ENCODE assay signal across 11 cellular contexts in the genomic region with DNA sequence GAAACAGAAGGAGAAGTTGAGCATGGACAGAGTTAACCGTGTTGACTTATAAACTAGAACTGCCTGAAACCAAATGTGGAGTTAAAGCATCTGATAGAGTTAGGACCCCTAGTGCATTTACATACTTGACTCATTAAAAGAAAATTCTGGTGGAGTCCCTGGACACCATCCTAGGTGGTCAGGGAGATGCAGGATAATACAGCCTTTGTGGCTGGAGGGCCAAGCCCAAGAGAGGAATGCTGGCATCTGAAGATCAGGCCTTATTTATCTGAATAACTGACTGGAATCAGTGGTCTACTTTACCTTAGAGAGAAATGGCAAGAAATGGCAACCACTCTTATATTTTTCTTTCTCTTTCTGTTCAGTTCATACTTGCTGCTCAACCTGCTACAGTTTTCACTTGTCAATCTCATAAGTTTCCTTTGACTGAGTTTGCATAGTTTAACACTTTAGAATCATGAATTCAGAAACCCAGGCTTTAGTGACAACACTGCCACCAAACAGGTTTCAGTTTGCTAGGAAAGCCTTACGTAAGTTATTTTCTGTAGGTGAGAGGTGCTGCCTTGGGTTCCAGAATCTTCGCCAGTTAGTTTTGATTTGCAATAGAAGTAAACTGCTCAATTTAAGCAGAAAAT. TPM values are rescaled to one million over a fixed set of nuclear protein-coding genes. Genes with fewer than 3 reads are reported as not detected.
A peak's percentile ranks its signal among the peaks of the same experiment; 100 is the strongest.
DNase-seq lines count a peak whose midpoint lies in the region; ATAC-seq lines count a peak whose summit lies in the region.
"Had no signal": no experiment of that assay in that cellular context is flagged by ENCODE, and none has a peak within 500 bp of the region (broad histone marks: within the 10 kb centered on the region; RNA-seq: fewer than 3 reads in every experiment).

No MANE protein-coding gene starts in this region.

- ATAC-seq in GM21526 (IDR thresholded peaks at IDR 0.05; ENCODE audit: low FRiP score, unreplicated experiment) (peak; percentile 84), HG03378 (IDR thresholded peaks at IDR 0.05; ENCODE audit: unreplicated experiment) (peak; percentile 62)
- ATAC-seq in naive thymus-derived CD8-positive, alpha-beta T cell, result no peak
- ATAC-seq: A549 had no signal

- H3K27ac ChIP-seq in mesendoderm (ENCODE audit: low read depth, low read length), result no peak overlapping the region
- H3K27ac ChIP-seq: A549, stomach had no signal

- H3K27ac Mint-ChIP-seq in activated CD4-positive, alpha-beta T cell treated with anti-CD3 and anti-CD28 coated beads, Interleukin-2, amount 10 ng/mL, durations not matched to agents 24 days and 14 days, result peak overlapping the region; percentile 62
- H3K27ac Mint-ChIP-seq in naive thymus-derived CD8-positive, alpha-beta T cell, result peak overlapping the region in 1 of 10 donors; percentile 46
- H3K27ac Mint-ChIP-seq: dendritic cell treated with granulocyte-macrophage colony-stimulating factor and Interleukin-4, amounts not matched to agents 40 ng/mL and 50 ng/mL, for 4 days had no signal

- no peak overlapping the region for H3K56ac ChIP-seq in mesendoderm (ENCODE audit: low read length)

- peaks cover 18% of the 10 kb centered on the region for H3K4me1 Mint-ChIP-seq in activated CD4-positive, alpha-beta T cell treated with anti-CD3 and anti-CD28 coated beads, Interleukin-2, amount 10 ng/mL, durations not matched to agents 24 days and 14 days
- peaks cover 0 to 2% (median 0%) of the 10 kb centered on the region in 4 donors for H3K4me1 Mint-ChIP-seq in naive thymus-derived CD8-positive, alpha-beta T cell

- H2BK120ac ChIP-seq in mesendoderm (ENCODE audit: low read depth, low read length), result no peak overlapping the region

- H2BK15ac ChIP-seq in mesendoderm (replicated peaks; ENCODE audit: low read depth), result no peak overlapping the region

- intact Hi-C loops in activated CD4-positive, alpha-beta T cell treated with anti-CD3 and anti-CD28 coated beads, Interleukin-2, amount 10 ng/mL, durations not matched to agents 24 days and 14 days (cut with micrococcal nuclease), result no loop called here

- no peaks in the 10 kb centered on the region for H3K79me1 ChIP-seq in mesendoderm (ENCODE audit: low read length)

- no peak overlapping the region for H2BK5ac ChIP-seq in mesendoderm (ENCODE audit: low read length)

- no peaks in the 10 kb centered on the region for H3K4me1 ChIP-seq in mesendoderm (ENCODE audit: control insufficient read depth, low read depth, low read length)
- H3K4me1 ChIP-seq: A549 had no signal

- no peaks in the 10 kb centered on the region for H3K9me3 Mint-ChIP-seq in activated CD4-positive, alpha-beta T cell treated with anti-CD3 and anti-CD28 coated beads, Interleukin-2, amount 10 ng/mL, durations not matched to agents 24 days and 14 days
- H3K9me3 Mint-ChIP-seq in naive thymus-derived CD8-positive, alpha-beta T cell, result no peaks in the 10 kb centered on the region
- H3K9me3 Mint-ChIP-seq: dendritic cell treated with granulocyte-macrophage colony-stimulating factor and Interleukin-4, amounts not matched to agents 40 ng/mL and 50 ng/mL, for 4 days had no signal

- no peaks in the 10 kb centered on the region for H3K79me2 ChIP-seq in mesendoderm (ENCODE audit: control insufficient read depth, insufficient read depth, low read length)

- H3K9ac ChIP-seq in mesendoderm (ENCODE audit: low read length), result no peak overlapping the region

- no peaks in the 10 kb centered on the region for H3K27me3 ChIP-seq in mesendoderm (ENCODE audit: insufficient read depth, low read length, poor library complexity)
- H3K27me3 ChIP-seq: stomach had no signal

- H3K4me3 ChIP-seq in mesendoderm (ENCODE audit: low read length), result no peak overlapping the region
- H3K4me3 ChIP-seq: A549, stomach had no signal

- H3K4me2 ChIP-seq in mesendoderm (ENCODE audit: low read length), result no peak overlapping the region
- H3K4me2 ChIP-seq: A549 had no signal

- H3K18ac ChIP-seq in mesendoderm (ENCODE audit: low read length), result no peak overlapping the region

- no peak overlapping the region for H3K4ac ChIP-seq in mesendoderm (ENCODE audit: low read depth, low read length)

- no peak overlapping the region for H4K5ac ChIP-seq in mesendoderm (ENCODE audit: low read length)

- peak; percentile 58 for DNase-seq in activated CD4-positive, alpha-beta T cell treated with anti-CD3 and anti-CD28 coated beads, Interleukin-2, amount 10 ng/mL, durations not matched to agents 24 days and 14 days
- DNase-seq in activated CD4-positive, alpha-beta T cell treated with anti-CD3 and anti-CD28 coated beads for 48 hours, result no peak
- DNase-seq in mesendoderm, result peak; percentile 8
- no peak for DNase-seq in naive thymus-derived CD8-positive, alpha-beta T cell
- no peak for DNase-seq in NCI-H526 (lab: John Stamatoyannopoulos, UW)
- no peak for DNase-seq in NCI-H2029 treated with DMSO at 0.1 percent for 48 hours (lab: John Stamatoyannopoulos, UW)
- DNase-seq: stomach had no signal

- no peak overlapping the region for H4K8ac ChIP-seq in mesendoderm (ENCODE audit: low read depth, low read length)

- POLR2A ChIA-PET in naive thymus-derived CD8-positive, alpha-beta T cell (lab: Charles Lee), result no interaction called here

- H2AK5ac ChIP-seq in mesendoderm (ENCODE audit: low read length), result no peak overlapping the region

- no peaks in the 10 kb centered on the region for H3K36me3 ChIP-seq in mesendoderm (ENCODE audit: control insufficient read depth, insufficient read depth, low read length)
- H3K36me3 ChIP-seq: stomach had no signal

- no CpG with 5 or more reads among the region's 3 CpGs for WGBS in mesendoderm (ENCODE audit: extremely low coverage, insufficient coverage, low lambda C conversion rate)

- H3K23ac ChIP-seq in mesendoderm (ENCODE audit: low read length), result no peak overlapping the region

- H3K27me3 Mint-ChIP-seq in activated CD4-positive, alpha-beta T cell treated with anti-CD3 and anti-CD28 coated beads, Interleukin-2, amount 10 ng/mL, durations not matched to agents 24 days and 14 days, result no peaks in the 10 kb centered on the region
- H3K27me3 Mint-ChIP-seq in naive thymus-derived CD8-positive, alpha-beta T cell, result no peaks in the 10 kb centered on the region
- H3K27me3 Mint-ChIP-seq: dendritic cell treated with granulocyte-macrophage colony-stimulating factor and Interleukin-4, amounts not matched to agents 40 ng/mL and 50 ng/mL, for 4 days had no signal

- no peak overlapping the region for H3K4me3 Mint-ChIP-seq in activated CD4-positive, alpha-beta T cell treated with anti-CD3 and anti-CD28 coated beads, Interleukin-2, amount 10 ng/mL, durations not matched to agents 24 days and 14 days
- no peak overlapping the region for H3K4me3 Mint-ChIP-seq in naive thymus-derived CD8-positive, alpha-beta T cell
- H3K4me3 Mint-ChIP-seq: dendritic cell treated with granulocyte-macrophage colony-stimulating factor and Interleukin-4, amounts not matched to agents 40 ng/mL and 50 ng/mL, for 4 days had no signal

- H3K36me3 Mint-ChIP-seq in activated CD4-positive, alpha-beta T cell treated with anti-CD3 and anti-CD28 coated beads, Interleukin-2, amount 10 ng/mL, durations not matched to agents 24 days and 14 days (ENCODE audit: low read depth), result no peaks in the 10 kb centered on the region
- H3K36me3 Mint-ChIP-seq in naive thymus-derived CD8-positive, alpha-beta T cell, result no peaks in the 10 kb centered on the region

RNA-seq across cellular contexts. Expression of a gene that starts 10.2 kb away (rescaled TPM):
- 0.12 and 0.14 TPM in 2 replicates for total RNA-seq in activated CD4-positive, alpha-beta T cell treated with anti-CD3 and anti-CD28 coated beads, Interleukin-2, amount 10 ng/mL, durations not matched to agents 24 days and 14 days
- polyA plus RNA-seq in mesendoderm (2013, experiment 1 of 2), result 0.41 TPM
- polyA plus RNA-seq in mesendoderm (2013, experiment 2 of 2), result 0.52 TPM
- total RNA-seq in naive thymus-derived CD8-positive, alpha-beta T cell, result under 1 TPM; 0.27 to 0.31 TPM
- under 1 TPM in 2 of 3 donors, not detected in 1; 0.06 to 0.18 TPM for polyA plus RNA-seq in naive thymus-derived CD8-positive, alpha-beta T cell

Comparison
In these comparisons a context has a peak if more than half of its experiments do, and no peak if none do; other contexts are left out.
1. DNase-seq: peak in activated CD4-positive, alpha-beta T cell treated with anti-CD3 and anti-CD28 coated beads, Interleukin-2, amount 10 ng/mL, durations not matched to agents 24 days and 14 days (single experiment) and mesendoderm (single experiment); none in activated CD4-positive, alpha-beta T cell treated with anti-CD3 and anti-CD28 coated beads for 48 hours (single experiment), naive thymus-derived CD8-positive, alpha-beta T cell (0 of 10), NCI-H526 (0 of 2) and NCI-H2029 treated with DMSO at 0.1 percent for 48 hours (single experiment).
2. ATAC-seq: peak in GM21526 (single experiment) and HG03378 (single experiment); none in naive thymus-derived CD8-positive, alpha-beta T cell (0 of 2).